ENCODE assay signal across 8 cellular contexts in the genomic region with DNA sequence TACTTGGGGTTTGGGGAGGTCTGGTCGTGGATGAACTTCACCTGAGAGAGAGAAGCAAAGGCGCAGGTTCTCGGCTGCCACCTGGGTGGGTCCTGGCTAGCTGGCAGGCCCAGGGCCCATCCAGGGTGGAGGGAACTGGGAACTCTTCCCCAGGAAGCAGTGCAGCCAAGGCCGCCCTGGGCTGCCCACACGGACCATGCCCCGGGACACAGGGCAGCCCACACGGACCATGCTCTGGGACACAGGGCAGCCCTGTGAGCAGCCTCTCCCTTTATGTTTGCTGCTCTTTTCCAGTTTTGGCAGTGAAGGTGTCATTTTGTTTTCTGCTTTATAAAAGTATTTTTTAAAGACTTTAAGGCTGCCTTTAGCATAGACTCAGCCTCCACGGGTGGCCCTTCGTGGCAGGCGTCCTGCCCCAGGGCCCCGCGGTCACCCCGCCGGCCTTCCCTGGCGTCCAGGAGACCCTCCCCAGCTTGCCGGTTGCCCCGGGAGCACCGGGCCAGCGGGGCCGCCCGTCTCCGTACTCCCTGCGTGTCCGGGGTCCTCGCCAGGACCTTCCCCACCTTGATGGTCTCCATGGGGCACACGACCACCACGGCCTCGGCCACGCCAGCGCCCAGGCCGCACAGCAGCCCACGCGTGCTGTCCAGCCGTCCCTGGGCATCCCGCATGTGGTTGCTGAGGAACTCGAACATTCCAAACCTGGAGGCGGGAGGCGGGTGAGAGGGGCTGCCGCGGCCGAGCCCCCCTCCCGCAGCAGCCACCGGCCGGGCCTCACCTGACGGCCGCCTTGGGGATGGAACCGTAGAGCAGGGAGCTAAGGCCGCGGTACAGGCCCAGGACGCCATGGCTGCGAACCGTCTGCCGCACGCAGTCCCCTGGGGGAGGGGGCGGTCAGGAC. TPM values are rescaled to one million over a fixed set of nuclear protein-coding genes. Genes with fewer than 3 reads are reported as not detected.
DNase-seq lines count a peak whose midpoint lies in the region; ATAC-seq and TF ChIP-seq lines count a peak whose summit lies in the region.

No MANE protein-coding gene starts in this region.

- POLR2A ChIA-PET in naive thymus-derived CD8-positive, alpha-beta T cell (lab: Charles Lee) = interaction anchor here (0.9 to 2.7 kb wide), 4 partner anchors 32 to 270 kb away, joined by 3 to 14 read pairs (median 6); partner anchors contain the start of genes C22orf39 and DGCR2

- DNase-seq in BE2C (no peak), colonic mucosa (peak; percentile 25), C1 segment of cervical spinal cord (lab: John Stamatoyannopoulos, UW) (no peak), SIG-M5 (lab: John Stamatoyannopoulos, UW) (no peak), globus pallidus (ENCODE audit: low spot score) (no peak)
- no peak for DNase-seq in Jurkat, Clone E6-1 (ENCODE audit: low read depth, low spot score)
- no peak for DNase-seq in naive thymus-derived CD8-positive, alpha-beta T cell

- peak overlapping the region; percentile 77 to 94 for H3K9ac ChIP-seq in colonic mucosa (ENCODE audit: low read depth in 2 of 2, low read length in 2 of 2)

- H3K4me3 ChIP-seq in BE2C (ENCODE audit: low read depth, low read length) (peak overlapping the region; percentile 62), colonic mucosa (peak overlapping the region; percentile 69)
- peak overlapping the region; percentile 65 for H3K4me3 ChIP-seq in Jurkat, Clone E6-1 (ENCODE audit: low read length)

- ATAC-seq in naive thymus-derived CD8-positive, alpha-beta T cell = peak in 1 of 2 donors; percentile 16
- no peak for ATAC-seq in GM21723 (IDR thresholded peaks at IDR 0.05; ENCODE audit: unreplicated experiment)

- H3K4me3 Mint-ChIP-seq in naive thymus-derived CD8-positive, alpha-beta T cell = peak overlapping the region; percentile 41 to 84 (median 62)

- H3K4me1 ChIP-seq in BE2C (peaks cover 16% of the 10 kb centered on the region), colonic mucosa (peaks cover 24% of the 10 kb centered on the region)

- H3K36me3 Mint-ChIP-seq in naive thymus-derived CD8-positive, alpha-beta T cell = no peaks in the 10 kb centered on the region

- peaks cover 10 to 45% (median 39%) of the 10 kb centered on the region in 4 donors for H3K4me1 Mint-ChIP-seq in naive thymus-derived CD8-positive, alpha-beta T cell

- H3K27ac ChIP-seq in colonic mucosa = peak overlapping the region; percentile 76

- no peaks in the 10 kb centered on the region for H3K27me3 Mint-ChIP-seq in naive thymus-derived CD8-positive, alpha-beta T cell

- H3K27me3 ChIP-seq in BE2C (no peaks in the 10 kb centered on the region), colonic mucosa (no peaks in the 10 kb centered on the region)

- no peak for TF ChIP-seq CTCF in BE2C (IDR thresholded peaks at IDR 0.05; ENCODE audit: low read depth, low read length)
- no peak for TF ChIP-seq CTCF in colonic mucosa (IDR thresholded peaks at IDR 0.05)

- no peaks in the 10 kb centered on the region for H3K9me3 Mint-ChIP-seq in naive thymus-derived CD8-positive, alpha-beta T cell

- intact Hi-C loops in colonic mucosa (cut with DNase I) = no loop called here

- H3K9me3 ChIP-seq in BE2C = no peaks in the 10 kb centered on the region
- H3K9me3 ChIP-seq in colonic mucosa = no peaks in the 10 kb centered on the region

- no peaks in the 10 kb centered on the region; the same call in 1 of the 2 replicates for H3K36me3 ChIP-seq in BE2C
- no peaks in the 10 kb centered on the region for H3K36me3 ChIP-seq in colonic mucosa

- peak overlapping the region in 5 of 10 donors; percentile 48 to 87 (median 71) for H3K27ac Mint-ChIP-seq in naive thymus-derived CD8-positive, alpha-beta T cell

RNA-seq across cellular contexts. Expression of gene SLC25A1, which starts 1.1 kb away (rescaled TPM):
- polyA plus RNA-seq in BE2C (2012; ENCODE audit: insufficient read depth, insufficient read length, low read depth) = 81.0 TPM
- 90.6 TPM for polyA plus RNA-seq in Jurkat, Clone E6-1 (2012; ENCODE audit: insufficient read depth, insufficient read length)
- total RNA-seq in colonic mucosa = 100 to 1,000 TPM; 191 to 218 TPM
- 10 to 100 TPM; 32.1 to 36.3 TPM for total RNA-seq in naive thymus-derived CD8-positive, alpha-beta T cell
- polyA plus RNA-seq in naive thymus-derived CD8-positive, alpha-beta T cell = 10 to 100 TPM; 34.7 to 57.5 (median 41.7) TPM

RNA-seq across cellular contexts. Expression of gene GSC2, which starts 27.3 kb away (rescaled TPM):
- polyA plus RNA-seq in BE2C (2012; ENCODE audit: insufficient read depth, insufficient read length, low read depth) = not detected
- not detected for polyA plus RNA-seq in Jurkat, Clone E6-1 (2012; ENCODE audit: insufficient read depth, insufficient read length)
- not detected for total RNA-seq in colonic mucosa
- not detected for total RNA-seq in naive thymus-derived CD8-positive, alpha-beta T cell
- not detected for polyA plus RNA-seq in naive thymus-derived CD8-positive, alpha-beta T cell

RNA-seq across cellular contexts. Expression of gene ESS2, which starts 33.0 kb away (rescaled TPM):
- polyA plus RNA-seq in BE2C (2012; ENCODE audit: insufficient read depth, insufficient read length, low read depth) = 40.2 TPM
- polyA plus RNA-seq in Jurkat, Clone E6-1 (2012; ENCODE audit: insufficient read depth, insufficient read length) = 23.4 TPM
- 10 to 100 TPM; 12.8 to 16.1 TPM for total RNA-seq in colonic mucosa
- 10 to 100 TPM; 20.1 to 20.7 TPM for total RNA-seq in naive thymus-derived CD8-positive, alpha-beta T cell
- 10 to 100 TPM in 1 of 3 donors, 1 to 10 TPM in 2; 4.5 to 11.2 (median 6.9) TPM for polyA plus RNA-seq in naive thymus-derived CD8-positive, alpha-beta T cell

RNA-seq across cellular contexts. Expression of gene TSSK2, which starts 46.3 kb away (rescaled TPM):
- 6.5 TPM for polyA plus RNA-seq in BE2C (2012; ENCODE audit: insufficient read depth, insufficient read length, low read depth)
- polyA plus RNA-seq in Jurkat, Clone E6-1 (2012; ENCODE audit: insufficient read depth, insufficient read length) = not detected
- total RNA-seq in colonic mucosa = not detected
- not detected for total RNA-seq in naive thymus-derived CD8-positive, alpha-beta T cell
- polyA plus RNA-seq in naive thymus-derived CD8-positive, alpha-beta T cell = not detected

RNA-seq across cellular contexts. Expression of gene DGCR2, which starts 55.2 kb away (rescaled TPM):
- polyA plus RNA-seq in BE2C (2012; ENCODE audit: insufficient read depth, insufficient read length, low read depth) = 69.5 TPM
- polyA plus RNA-seq in Jurkat, Clone E6-1 (2012; ENCODE audit: insufficient read depth, insufficient read length) = 22.2 TPM
- 10 to 100 TPM; 71.6 to 82.5 TPM for total RNA-seq in colonic mucosa
- total RNA-seq in naive thymus-derived CD8-positive, alpha-beta T cell = 10 to 100 TPM; 63.3 to 66.6 TPM
- polyA plus RNA-seq in naive thymus-derived CD8-positive, alpha-beta T cell = 10 to 100 TPM; 29.5 to 61.8 (median 37.8) TPM

Comparison
In these comparisons a context has a peak if more than half of its experiments do, and no peak if none do; other contexts are left out.
1. RNA of gene SLC25A1, which starts 1.1 kb away (total RNA-seq): 191 to 218 TPM in colonic mucosa; 32.1 to 36.3 TPM in naive thymus-derived CD8-positive, alpha-beta T cell; every median in the first group is over 4 times any median in the second.
2. Peak in every context shown above with its lines, with median percentiles within 50 percentile points of each other: H3K4me3 ChIP-seq.